In the genomic region with DNA sequence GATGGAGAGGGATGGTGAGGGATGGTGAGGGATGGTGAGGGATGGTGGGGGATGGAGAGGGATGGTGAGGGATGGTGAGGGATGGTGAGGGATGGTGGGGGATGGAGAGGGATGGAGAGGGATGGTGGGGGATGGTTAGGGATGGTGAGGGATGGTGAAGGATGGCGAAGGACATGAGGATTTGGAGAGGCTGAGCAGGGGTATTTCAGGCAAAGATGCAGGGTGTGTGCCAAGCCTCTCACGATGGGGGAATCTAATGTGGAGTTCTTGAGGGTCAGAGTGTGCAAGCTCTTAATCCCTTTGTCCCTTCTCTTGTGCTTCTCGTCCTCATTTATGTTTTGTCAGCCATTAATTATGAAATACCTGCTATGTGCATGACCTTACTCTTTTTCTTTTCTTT, we compare ENCODE assay signal across 23 cellular contexts. TPM values are rescaled to one million over a fixed set of nuclear protein-coding genes. Genes with fewer than 3 reads are reported as not detected.
DNase-seq lines count a peak whose midpoint lies in the region; ATAC-seq, FAIRE-seq and TF ChIP-seq lines count a peak whose summit lies in the region.
"Had no signal": no experiment of that assay in that cellular context is flagged by ENCODE, and none has a peak within 500 bp of the region (broad histone marks: within the 10 kb centered on the region; RNA-seq: fewer than 3 reads in every experiment).

No MANE protein-coding gene starts in this region.

- no peaks in the 10 kb centered on the region for H3K36me3 Mint-ChIP-seq in stimulated activated effector memory CD8-positive, alpha-beta T cell treated with anti-CD3 and anti-CD28 coated beads, Interleukin-12 subunit alpha, Interleukin-12 subunit beta, amount 100 ng/mL, for 72 hours
- H3K36me3 Mint-ChIP-seq: CD14-positive monocyte; CD8-positive, alpha-beta T cell had no signal

- H3K4me3 ChIP-seq in GM12878 = no peak overlapping the region
- no peak overlapping the region for H3K4me3 ChIP-seq in heart right ventricle
- H3K4me3 ChIP-seq: BLaER1 had no signal

- H3K4me2 ChIP-seq in GM12878 (ENCODE audit: control insufficient read depth, insufficient read depth) = no peak overlapping the region
- H3K4me2 ChIP-seq: BLaER1 had no signal

- TF ChIP-seq RAD21 in GM12878 (IDR thresholded peaks at IDR 0.05; ENCODE audit: insufficient read depth, low read depth, low read length) = no peak

- H3K4me1 ChIP-seq in GM12878 (ENCODE audit: control insufficient read depth, insufficient read depth, low read length) (no peaks in the 10 kb centered on the region), heart right ventricle (peaks cover 0 to 16% (median 5%) of the 10 kb centered on the region in 9 donors)
- H3K4me1 ChIP-seq: BE2C had no signal

- SMC1A ChIA-PET in GM12878 (lab: Charles Lee; ENCODE audit: uncharacterized antibody, unreplicated experiment) = interaction anchor here (1.8 kb wide), 1 partner anchor 15 kb away, joined by 5 read pairs; no protein-coding TSS in a partner anchor

- TF ChIP-seq CTCF in GM12878 (IDR thresholded peaks at IDR 0.05 in 2 of 3, conservative IDR thresholded peaks at IDR 0.05 in 1 of 3; ENCODE audit: control insufficient read depth in 2 of 3, extremely low read depth in 1 of 3, insufficient read depth in 1 of 3, low read depth in 3 of 3, low read length in 3 of 3) (no peak), heart right ventricle (IDR thresholded peaks at IDR 0.05) (no peak)

- FAIRE-seq in GM12891 (lab: Jason Lieb, UNC) (peak; percentile 97), HTR-8/SVneo (lab: Jason Lieb, UNC) (peak; percentile 70), GM12878 (lab: Jason Lieb, UNC) (peak; percentile 84)
- FAIRE-seq: A204.1, D721Med, G401.6, GM19239 had no signal

- H3K9ac ChIP-seq in GM12878 (ENCODE audit: control insufficient read depth, insufficient read depth, low read length) = no peak overlapping the region
- H3K9ac ChIP-seq: BLaER1 had no signal

- peaks cover 6% of the 10 kb centered on the region for H3K4me1 Mint-ChIP-seq in stimulated activated effector memory CD8-positive, alpha-beta T cell treated with anti-CD3 and anti-CD28 coated beads, Interleukin-12 subunit alpha, Interleukin-12 subunit beta, amount 100 ng/mL, for 72 hours

- POLR2A ChIA-PET in GM12878 (lab: Charles Lee) = no interaction called here

- no peak overlapping the region for H3K27ac ChIP-seq in GM12878 (ENCODE audit: control insufficient read depth, insufficient read depth)
- no peak overlapping the region for H3K27ac ChIP-seq in heart right ventricle
- H3K27ac ChIP-seq: BLaER1 had no signal

- intact Hi-C loops in GM12878 (cut with micrococcal nuclease; ENCODE audit: unreplicated experiment) = no loop called here
- intact Hi-C loops in heart right ventricle (cut with DNase I) = no loop called here

- no peaks in the 10 kb centered on the region for H3K9me3 ChIP-seq in GM12878 (replicated peaks; ENCODE audit: control insufficient read depth, insufficient read depth, low read length)
- no peaks in the 10 kb centered on the region for H3K9me3 ChIP-seq in heart right ventricle
- H3K9me3 ChIP-seq: BE2C, BLaER1, Caco-2 had no signal

- in situ Hi-C loops in GM12878 (cut with MboI) = no loop called here

- TF ChIP-seq POLR2A in GM12891 (IDR thresholded peaks at IDR 0.05; ENCODE audit: low read depth, low read length) (no peak), GM12878 (IDR thresholded peaks at IDR 0.05; ENCODE audit: low read depth, low read length) (no peak)

- no peak overlapping the region for H2AFZ ChIP-seq in GM12878 (ENCODE audit: control insufficient read depth, low read depth, low read length)

- H3K4me3 Mint-ChIP-seq in stimulated activated effector memory CD8-positive, alpha-beta T cell treated with anti-CD3 and anti-CD28 coated beads, Interleukin-12 subunit alpha, Interleukin-12 subunit beta, amount 100 ng/mL, for 72 hours = no peak overlapping the region
- H3K4me3 Mint-ChIP-seq: CD14-positive monocyte; CD4-positive, alpha-beta T cell; CD8-positive, alpha-beta T cell had no signal

- H3K36me3 ChIP-seq in GM12878 (ENCODE audit: control insufficient read depth in 2 of 2, insufficient read depth in 2 of 2, low read length in 1 of 2) (no peaks in the 10 kb centered on the region), heart right ventricle (no peaks in the 10 kb centered on the region)
- H3K36me3 ChIP-seq: BE2C, BLaER1 had no signal

- DNase-seq in GM12891 (ENCODE audit: insufficient read length, low spot score) (no peak), HTR-8/SVneo (ENCODE audit: insufficient read length, low spot score) (no peak), GM12878 (ENCODE audit: low read depth, low spot score) (no peak), CD1c-positive myeloid dendritic cell (ENCODE audit: extremely low spot score) (no peak), heart right ventricle (no peak)
- DNase-seq in stimulated activated effector memory CD8-positive, alpha-beta T cell treated with anti-CD3 and anti-CD28 coated beads, Interleukin-12 subunit alpha, Interleukin-12 subunit beta, amount 100 ng/mL, for 72 hours (ENCODE audit: low spot score in 2 of 2) = no peak
- DNase-seq: 8988T; ACHN; BE2C; C1 segment of cervical spinal cord; Caco-2; Calu3; CD4-positive, alpha-beta T cell; CD8-positive, alpha-beta T cell; DMS79 treated with DMSO at 0.1 percent for 48 hours; GF-D8 had no signal

- CTCF ChIA-PET in GM12878 (lab: Yijun Ruan, JAX) = no interaction called here

- H3K27me3 ChIP-seq in GM12878 (replicated peaks in 1 of 2; ENCODE audit: control insufficient read depth in 2 of 2, insufficient read depth in 2 of 2, low read length in 1 of 2) = no peaks in the 10 kb centered on the region
- no peaks in the 10 kb centered on the region for H3K27me3 ChIP-seq in heart right ventricle
- H3K27me3 ChIP-seq: BE2C, BLaER1 had no signal

- H3K9me3 Mint-ChIP-seq in stimulated activated effector memory CD8-positive, alpha-beta T cell treated with anti-CD3 and anti-CD28 coated beads, Interleukin-12 subunit alpha, Interleukin-12 subunit beta, amount 100 ng/mL, for 72 hours = no peaks in the 10 kb centered on the region
- H3K9me3 Mint-ChIP-seq: CD4-positive, alpha-beta T cell; CD8-positive, alpha-beta T cell had no signal

- H3K27ac Mint-ChIP-seq in stimulated activated effector memory CD8-positive, alpha-beta T cell treated with anti-CD3 and anti-CD28 coated beads, Interleukin-12 subunit alpha, Interleukin-12 subunit beta, amount 100 ng/mL, for 72 hours = peak overlapping the region; percentile 68
- H3K27ac Mint-ChIP-seq: CD14-positive monocyte; CD4-positive, alpha-beta T cell; CD8-positive, alpha-beta T cell had no signal

- no peak for ATAC-seq in GM12878
- no peak for ATAC-seq in stimulated activated effector memory CD8-positive, alpha-beta T cell treated with anti-CD3 and anti-CD28 coated beads, Interleukin-12 subunit alpha, Interleukin-12 subunit beta, amount 100 ng/mL, for 72 hours
- no peak for ATAC-seq in GM21367 (IDR thresholded peaks at IDR 0.05; ENCODE audit: unreplicated experiment)
- no peak for ATAC-seq in heart right ventricle
- ATAC-seq: CD8-positive, alpha-beta T cell had no signal

- 23% methylated on average over 2 of the region's 3 CpGs for WGBS in GM12878 (ENCODE audit: insufficient coverage, insufficient replicate concordance, low lambda C conversion rate, missing lambda C conversion rate)
- WGBS in heart right ventricle, 2 donors = 69 to 86% methylated on average over 3 of the region's 3 CpGs

- BruUV-seq in GM12878 (replicated peaks; lab: Mats Ljungman, UMichigan) = no TSS peak

- no peak for TF ChIP-seq EP300 in GM12878 (IDR thresholded peaks at IDR 0.05; ENCODE audit: borderline replicate concordance in 1 of 2, control insufficient read depth in 1 of 2, low read depth in 2 of 2, low read length in 2 of 2)

- no peaks in the 10 kb centered on the region for H4K20me1 ChIP-seq in GM12878 (ENCODE audit: control insufficient read depth, insufficient read depth)
- H4K20me1 ChIP-seq: BLaER1 had no signal

- RAD21 ChIA-PET in GM12878 (lab: Charles Lee; ENCODE audit: unreplicated experiment) = interaction anchor here (0.5 kb wide), 1 partner anchor 10 kb away, joined by 5 read pairs; no protein-coding TSS in a partner anchor

- H3K79me2 ChIP-seq in GM12878 (ENCODE audit: control insufficient read depth, insufficient read depth, low read length) = no peaks in the 10 kb centered on the region

RNA-seq across cellular contexts. Expression of gene PLA2G6, which starts 7.5 kb away (rescaled TPM):
- polyA plus RNA-seq in GM12891 (2012; ENCODE audit: low read depth, missing spikeins) = 19.4 TPM
- total RNA-seq in GM12878 (2013; cell fraction: nucleolus; rRNA removed) = 187 and 240 TPM in 2 replicates
- total RNA-seq in GM12878 (2014; rRNA removed) = 17.3 and 20.3 TPM in 2 replicates
- total RNA-seq in GM12878 (2014; rRNA removed; fragmentation: Illumina TruSeq; extraction: Trizol) = 11.7 and 13.5 TPM in 2 replicates
- 16.7 and 23.2 TPM in 2 replicates for total RNA-seq in GM12878 (2021)
- 14.0 TPM for polyA plus RNA-seq in GM12878 (2011; ENCODE audit: low read depth)
- polyA plus RNA-seq in GM12878 (2011; rRNA removed) = 25.3 and 42.2 TPM in 2 replicates
- polyA plus RNA-seq in GM12878 (2011; cell fraction: cytosol; rRNA removed) = 37.1 and 42.6 TPM in 2 replicates
- 377 and 471 TPM in 2 replicates for polyA plus RNA-seq in GM12878 (2011; cell fraction: nucleus; rRNA removed)
- 37.9 and 41.3 TPM in 2 replicates for polyA plus RNA-seq in GM12878 (2012)
- 14.2 and 18.9 TPM in 2 replicates for polyA plus RNA-seq in GM12878 (2014; fragmentation: Illumina TruSeq; extraction: Trizol)
- polyA plus RNA-seq in GM12878 (2014; fragmentation: Nextera tagmentation; extraction: Ambion mirVana) = under 1 TPM; 0.15 to 0.27 TPM
- polyA plus RNA-seq in GM12878 (2014; rRNA removed) = 28.1 and 30.7 TPM in 2 replicates
- 10 to 100 TPM; 10.0 to 12.6 TPM for polyA plus RNA-seq in GM12878 (2016; fragmentation: Nextera tagmentation; extraction: Ambion mirVana)
- polyA minus RNA-seq in GM12878 (2011; rRNA and poly(A)+ RNA removed) = 69.2 and 114 TPM in 2 replicates
- 15.9 and 17.0 TPM in 2 replicates for polyA minus RNA-seq in GM12878 (2011; cell fraction: cytosol; rRNA and poly(A)+ RNA removed)
- polyA minus RNA-seq in GM12878 (2011; cell fraction: nucleus; rRNA and poly(A)+ RNA removed) = 122 and 142 TPM in 2 replicates
- total RNA-seq in heart right ventricle = 10 to 100 TPM in 8 of 10 donors, 1 to 10 TPM in 2; 8.8 to 17.1 (median 13.5) TPM
- polyA plus RNA-seq in heart right ventricle = 10 to 100 TPM in 1 of 2 donors, 1 to 10 TPM in 1; 6.0 to 35.1 TPM

RNA-seq across cellular contexts. Expression of gene MAFF, which starts 12.7 kb away (rescaled TPM):
- 2.6 TPM for polyA plus RNA-seq in GM12891 (2012; ENCODE audit: low read depth, missing spikeins)
- total RNA-seq in GM12878 (2013; cell fraction: nucleolus; rRNA removed) = 6.2 and 10.1 TPM in 2 replicates
- 1.0 and 1.1 TPM in 2 replicates for total RNA-seq in GM12878 (2014; rRNA removed)
- 0.54 and 0.88 TPM in 2 replicates for total RNA-seq in GM12878 (2014; rRNA removed; fragmentation: Illumina TruSeq; extraction: Trizol)
- 0.87 and 1.4 TPM in 2 replicates for total RNA-seq in GM12878 (2021)
- 0.91 TPM for polyA plus RNA-seq in GM12878 (2011; ENCODE audit: low read depth)
- 1.9 and 2.3 TPM in 2 replicates for polyA plus RNA-seq in GM12878 (2011; rRNA removed)
- polyA plus RNA-seq in GM12878 (2011; cell fraction: cytosol; rRNA removed) = 2.7 and 3.2 TPM in 2 replicates
- polyA plus RNA-seq in GM12878 (2011; cell fraction: nucleus; rRNA removed) = 1.8 TPM in 2 replicates
- 2.4 and 4.9 TPM in 2 replicates for polyA plus RNA-seq in GM12878 (2012)
- polyA plus RNA-seq in GM12878 (2014; fragmentation: Illumina TruSeq; extraction: Trizol) = 0.57 and 0.81 TPM in 2 replicates
- under 1 TPM in 1 of 2 experiments, not detected in 1; 0.22 TPM for polyA plus RNA-seq in GM12878 (2014; fragmentation: Nextera tagmentation; extraction: Ambion mirVana)
- 1.0 and 1.3 TPM in 2 replicates for polyA plus RNA-seq in GM12878 (2014; rRNA removed)
- under 1 TPM; 0.32 to 0.78 TPM for polyA plus RNA-seq in GM12878 (2016; fragmentation: Nextera tagmentation; extraction: Ambion mirVana)
- polyA minus RNA-seq in GM12878 (2011; rRNA and poly(A)+ RNA removed) = 0.80 and 1.8 TPM in 2 replicates
- 0.62 and 2.9 TPM in 2 replicates for polyA minus RNA-seq in GM12878 (2011; cell fraction: cytosol; rRNA and poly(A)+ RNA removed)
- polyA minus RNA-seq in GM12878 (2011; cell fraction: nucleus; rRNA and poly(A)+ RNA removed) = 2.2 and 2.4 TPM in 2 replicates
- total RNA-seq in heart right ventricle = 10 to 100 TPM in 4 of 10 donors, 1 to 10 TPM in 6; 2.9 to 21.2 (median 5.3) TPM
- 10 to 100 TPM in 1 of 2 donors, 1 to 10 TPM in 1; 6.5 to 21.4 TPM for polyA plus RNA-seq in heart right ventricle
